In genomic region chr2:96326564-96326963, GRCh38 we compare ENCODE assay signal across 13 cellular contexts. TPM values are rescaled to one million over a fixed set of nuclear protein-coding genes. Genes with fewer than 3 reads are reported as not detected.
A peak's percentile ranks its signal among the peaks of the same experiment; 100 is the strongest.
DNase-seq lines count a peak whose midpoint lies in the region; ATAC-seq and TF ChIP-seq lines count a peak whose summit lies in the region.
"Had no signal": no experiment of that assay in that cellular context is flagged by ENCODE, and none has a peak within 500 bp of the region (broad histone marks: within the 10 kb centered on the region; RNA-seq: fewer than 3 reads in every experiment).

No MANE protein-coding gene starts in this region.

- no peaks in the 10 kb centered on the region for H3K9me3 Mint-ChIP-seq in activated CD8-positive, alpha-beta memory T cell treated with anti-CD3 and anti-CD28 coated beads, Interleukin-2, amount 10 ng/mL, durations not matched to agents 7 days and 5 days (ENCODE audit: low read depth)
- H3K9me3 Mint-ChIP-seq in IgD-negative memory B cell = no peaks in the 10 kb centered on the region
- H3K9me3 Mint-ChIP-seq in activated naive CD4-positive, alpha-beta T cell treated with anti-CD3 and anti-CD28 coated beads, Interleukin-2, amount 50 U/mL, for 72 hours = no peaks in the 10 kb centered on the region
- H3K9me3 Mint-ChIP-seq in neural progenitor cell = no peaks in the 10 kb centered on the region

- CTCF ChIA-PET in activated CD8-positive, alpha-beta memory T cell treated with anti-CD3 and anti-CD28 coated beads, Interleukin-2, amount 10 ng/mL, durations not matched to agents 7 days and 5 days (lab: Charles Lee) = interaction anchor here (1.5 to 3.2 kb wide), 3 partner anchors 9 to 15 kb away, joined by 4 to 13 read pairs (median 4); partner anchors contain the start of gene NCAPH

- no peaks in the 10 kb centered on the region for H4K20me1 ChIP-seq in neural progenitor cell (ENCODE audit: low read depth)

- no peak for DNase-seq in activated CD8-positive, alpha-beta memory T cell treated with anti-CD3 and anti-CD28 coated beads, Interleukin-2, amount 10 ng/mL, durations not matched to agents 7 days and 5 days
- DNase-seq in activated CD8-positive, alpha-beta memory T cell treated with anti-CD3 and anti-CD28 coated beads, Interleukin-2, amount 50 U/mL, for 48 hours = no peak
- peak in 1 of 2 donors; percentile 47 for DNase-seq in activated naive CD4-positive, alpha-beta T cell treated with anti-CD3 and anti-CD28 coated beads, Interleukin-2, amount 50 U/mL, for 72 hours (ENCODE audit: low spot score in 2 of 2)
- DNase-seq in neural progenitor cell (ENCODE audit: low spot score) = no peak
- no peak for DNase-seq in hepatic stellate cell (ENCODE audit: low spot score)
- DNase-seq in right cardiac atrium = no peak
- DNase-seq: foreskin melanocyte, GM23248, NCI-H1048, uterus had no signal

- H3K36me3 ChIP-seq in neural progenitor cell = no peaks in the 10 kb centered on the region
- H3K36me3 ChIP-seq: uterus had no signal

- intact Hi-C loops in right cardiac atrium (cut with DNase I) = no loop called here

- no peak overlapping the region for H3K4me2 ChIP-seq in neural progenitor cell

- peak overlapping the region; percentile 89 for H3K27ac Mint-ChIP-seq in activated CD8-positive, alpha-beta memory T cell treated with anti-CD3 and anti-CD28 coated beads, Interleukin-2, amount 10 ng/mL, durations not matched to agents 7 days and 5 days
- H3K27ac Mint-ChIP-seq in IgD-negative memory B cell = no peak overlapping the region
- H3K27ac Mint-ChIP-seq in activated naive CD4-positive, alpha-beta T cell treated with anti-CD3 and anti-CD28 coated beads, Interleukin-2, amount 50 U/mL, for 72 hours = peak overlapping the region; percentile 5 to 85
- no peak overlapping the region for H3K27ac Mint-ChIP-seq in neural progenitor cell

- no peaks in the 10 kb centered on the region for H3K27me3 Mint-ChIP-seq in activated CD8-positive, alpha-beta memory T cell treated with anti-CD3 and anti-CD28 coated beads, Interleukin-2, amount 10 ng/mL, durations not matched to agents 7 days and 5 days
- H3K27me3 Mint-ChIP-seq in IgD-negative memory B cell = no peaks in the 10 kb centered on the region
- H3K27me3 Mint-ChIP-seq in neural progenitor cell (ENCODE audit: insufficient read depth, low read depth) = peaks cover 21% of the 10 kb centered on the region

- no peak for ATAC-seq in activated CD8-positive, alpha-beta memory T cell treated with anti-CD3 and anti-CD28 coated beads, Interleukin-2, amount 10 ng/mL, durations not matched to agents 7 days and 5 days
- no peak for ATAC-seq in activated naive CD4-positive, alpha-beta T cell treated with anti-CD3 and anti-CD28 coated beads, Interleukin-2, amount 50 U/mL, for 72 hours
- no peak for ATAC-seq in right cardiac atrium
- ATAC-seq in HG02938 (IDR thresholded peaks at IDR 0.05; ENCODE audit: unreplicated experiment) = no peak

- TF ChIP-seq CTCF in neural progenitor cell (IDR thresholded peaks at IDR 0.05) = no peak

- 88% methylated on average over 8 of the region's 8 CpGs for WGBS in right cardiac atrium

- no peaks in the 10 kb centered on the region for H3K79me2 ChIP-seq in neural progenitor cell (ENCODE audit: low read depth)

- peaks cover 49% of the 10 kb centered on the region for H3K27me3 ChIP-seq in neural progenitor cell
- H3K27me3 ChIP-seq in right cardiac atrium (ENCODE audit: control insufficient read depth, insufficient read depth) = no peaks in the 10 kb centered on the region

- H3K9me3 ChIP-seq in neural progenitor cell (ENCODE audit: low read depth) = no peaks in the 10 kb centered on the region
- no peaks in the 10 kb centered on the region for H3K9me3 ChIP-seq in right cardiac atrium (ENCODE audit: control insufficient read depth, low read length)
- H3K9me3 ChIP-seq: uterus had no signal

- H3K4me1 ChIP-seq in neural progenitor cell (peaks cover 10% of the 10 kb centered on the region), right cardiac atrium (ENCODE audit: control insufficient read depth, insufficient read depth, low read length) (no peaks in the 10 kb centered on the region)
- H3K4me1 ChIP-seq: uterus had no signal

- H3K4me3 ChIP-seq in neural progenitor cell (no peak overlapping the region), right cardiac atrium (ENCODE audit: low read length) (no peak overlapping the region)
- H3K4me3 ChIP-seq: GM23248, lung had no signal

- peaks cover 18% of the 10 kb centered on the region for H3F3A ChIP-seq in neural progenitor cell (ENCODE audit: low read depth)

- H3K4me1 Mint-ChIP-seq in activated CD8-positive, alpha-beta memory T cell treated with anti-CD3 and anti-CD28 coated beads, Interleukin-2, amount 10 ng/mL, durations not matched to agents 7 days and 5 days = peaks cover 72% of the 10 kb centered on the region
- H3K4me1 Mint-ChIP-seq in IgD-negative memory B cell = peaks cover 17 to 28% (median 25%) of the 10 kb centered on the region in 3 donors
- H3K4me1 Mint-ChIP-seq in neural progenitor cell = peaks cover 19% of the 10 kb centered on the region

- no peak overlapping the region for H2AFZ ChIP-seq in neural progenitor cell (replicated peaks)

- H3K4me3 Mint-ChIP-seq in activated CD8-positive, alpha-beta memory T cell treated with anti-CD3 and anti-CD28 coated beads, Interleukin-2, amount 10 ng/mL, durations not matched to agents 7 days and 5 days = peak overlapping the region; percentile 86
- H3K4me3 Mint-ChIP-seq in IgD-negative memory B cell = peak overlapping the region in 3 of 4 donors; percentile 30 to 88 (median 55)
- H3K4me3 Mint-ChIP-seq in neural progenitor cell = peak overlapping the region; percentile 63

- no peak overlapping the region for H3K27ac ChIP-seq in neural progenitor cell
- H3K27ac ChIP-seq in right cardiac atrium (ENCODE audit: low read length) = no peak overlapping the region
- H3K27ac ChIP-seq: GM23248, uterus had no signal

- no peak overlapping the region for H3K9ac ChIP-seq in neural progenitor cell
- H3K9ac ChIP-seq: GM23248 had no signal

- H3K36me3 Mint-ChIP-seq in activated CD8-positive, alpha-beta memory T cell treated with anti-CD3 and anti-CD28 coated beads, Interleukin-2, amount 10 ng/mL, durations not matched to agents 7 days and 5 days = peaks cover 39% of the 10 kb centered on the region
- no peaks in the 10 kb centered on the region for H3K36me3 Mint-ChIP-seq in IgD-negative memory B cell
- peaks cover 30 to 43% of the 10 kb centered on the region in 2 donors for H3K36me3 Mint-ChIP-seq in activated naive CD4-positive, alpha-beta T cell treated with anti-CD3 and anti-CD28 coated beads, Interleukin-2, amount 50 U/mL, for 72 hours
- H3K36me3 Mint-ChIP-seq in neural progenitor cell = peaks cover 12% of the 10 kb centered on the region

RNA-seq across cellular contexts. Expression of gene ITPRIPL1, which starts 1.4 kb away (rescaled TPM):
- 10 to 100 TPM; 53.2 to 56.9 TPM for total RNA-seq in activated CD8-positive, alpha-beta memory T cell treated with anti-CD3 and anti-CD28 coated beads, Interleukin-2, amount 10 ng/mL, durations not matched to agents 7 days and 5 days
- 4.4 TPM for polyA plus RNA-seq in IgD-negative memory B cell
- 10 to 100 TPM; 15.5 to 28.2 TPM for total RNA-seq in activated naive CD4-positive, alpha-beta T cell treated with anti-CD3 and anti-CD28 coated beads, Interleukin-2, amount 50 U/mL, for 72 hours
- 4.3 and 4.9 TPM in 2 replicates for total RNA-seq in neural progenitor cell (ENCODE audit: low replicate concordance)
- total RNA-seq in right cardiac atrium = 1 to 10 TPM in 1 of 4 donors, under 1 TPM in 3; 0.67 to 1.5 (median 0.75) TPM
- polyA plus RNA-seq in right cardiac atrium = 0.50 TPM

RNA-seq across cellular contexts. Expression of gene NCAPH, which starts 9.0 kb away (rescaled TPM):
- 100 to 1,000 TPM; 115 to 117 TPM for total RNA-seq in activated CD8-positive, alpha-beta memory T cell treated with anti-CD3 and anti-CD28 coated beads, Interleukin-2, amount 10 ng/mL, durations not matched to agents 7 days and 5 days
- 1.5 TPM for polyA plus RNA-seq in IgD-negative memory B cell
- 10 to 100 TPM; 79.1 to 88.6 TPM for total RNA-seq in activated naive CD4-positive, alpha-beta T cell treated with anti-CD3 and anti-CD28 coated beads, Interleukin-2, amount 50 U/mL, for 72 hours
- 61.9 and 71.2 TPM in 2 replicates for total RNA-seq in neural progenitor cell (ENCODE audit: low replicate concordance)
- total RNA-seq in right cardiac atrium = 1 to 10 TPM in 2 of 4 donors, under 1 TPM in 2; 0.36 to 1.1 (median 0.85) TPM
- 0.18 TPM for polyA plus RNA-seq in right cardiac atrium

RNA-seq across cellular contexts. Expression of gene SNRNP200, which starts 21.2 kb away (rescaled TPM):
- total RNA-seq in activated CD8-positive, alpha-beta memory T cell treated with anti-CD3 and anti-CD28 coated beads, Interleukin-2, amount 10 ng/mL, durations not matched to agents 7 days and 5 days = 100 to 1,000 TPM; 170 to 182 TPM
- polyA plus RNA-seq in IgD-negative memory B cell (79.3 TPM), right cardiac atrium (41.1 TPM)
- total RNA-seq in activated naive CD4-positive, alpha-beta T cell treated with anti-CD3 and anti-CD28 coated beads, Interleukin-2, amount 50 U/mL, for 72 hours = 100 to 1,000 TPM; 187 to 193 TPM
- total RNA-seq in neural progenitor cell (ENCODE audit: low replicate concordance) (94.3 and 128 TPM in 2 replicates), right cardiac atrium (10 to 100 TPM; 57.8 to 63.8 (median 60.4) TPM)

Comparison
In these comparisons a context has a peak if more than half of its experiments do, and no peak if none do; other contexts are left out.
1. H3K27ac Mint-ChIP-seq: peak in activated CD8-positive, alpha-beta memory T cell treated with anti-CD3 and anti-CD28 coated beads, Interleukin-2, amount 10 ng/mL, durations not matched to agents 7 days and 5 days (single experiment) and activated naive CD4-positive, alpha-beta T cell treated with anti-CD3 and anti-CD28 coated beads, Interleukin-2, amount 50 U/mL, for 72 hours (2 of 2); none in IgD-negative memory B cell (0 of 3) and neural progenitor cell (single experiment).
2. RNA of gene NCAPH, which starts 9.0 kb away (total RNA-seq): 115 to 117 TPM in activated CD8-positive, alpha-beta memory T cell treated with anti-CD3 and anti-CD28 coated beads, Interleukin-2, amount 10 ng/mL, durations not matched to agents 7 days and 5 days, 79.1 to 88.6 TPM in activated naive CD4-positive, alpha-beta T cell treated with anti-CD3 and anti-CD28 coated beads, Interleukin-2, amount 50 U/mL, for 72 hours and 61.9 to 71.2 TPM in neural progenitor cell; 0.36 to 1.1 TPM in right cardiac atrium; every median in the first group is over 10 times any median in the second.
3. Peak in every context shown above with its lines, with median percentiles within 50 percentile points of each other: H3K4me3 Mint-ChIP-seq.